8 cellular contexts compared by ENCODE assay signal in the genomic region with DNA sequence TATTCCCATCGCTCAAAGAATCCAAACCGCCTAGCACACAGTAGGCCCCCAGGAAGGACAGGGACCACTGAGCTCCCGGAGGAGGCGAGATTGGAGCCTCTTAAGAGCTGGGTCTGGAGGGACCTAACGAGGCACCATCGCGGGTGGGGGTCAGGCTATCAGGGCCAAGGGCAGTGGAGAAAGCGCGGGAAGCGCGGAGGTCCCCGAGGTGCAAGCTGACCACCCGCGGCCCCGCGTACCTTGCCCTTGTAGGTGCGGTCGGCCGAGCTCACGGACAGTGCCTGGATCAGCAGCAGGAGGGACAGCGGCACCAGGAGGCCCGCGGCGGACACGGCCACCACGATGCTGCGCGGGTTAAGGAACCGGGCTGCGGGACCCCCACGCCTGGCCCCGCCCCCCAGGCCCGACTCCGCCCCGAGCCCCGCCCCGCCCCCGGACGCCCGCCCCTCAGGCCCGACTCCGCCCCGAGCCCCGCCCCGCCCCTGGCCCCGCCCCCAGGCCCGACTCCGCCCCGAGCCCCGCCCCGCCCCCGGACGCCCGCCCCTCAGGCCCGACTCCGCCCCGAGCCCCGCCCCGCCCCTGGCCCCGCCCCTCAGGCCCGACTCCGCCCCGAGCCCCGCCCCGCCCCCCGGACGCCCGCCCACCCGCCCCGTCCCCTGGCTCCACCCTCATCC. TPM values are rescaled to one million over a fixed set of nuclear protein-coding genes. Genes with fewer than 3 reads are reported as not detected.
A peak's percentile ranks its signal among the peaks of the same experiment; 100 is the strongest.
DNase-seq lines count a peak whose midpoint lies in the region; ATAC-seq and TF ChIP-seq lines count a peak whose summit lies in the region.

No MANE protein-coding gene starts in this region.

- H2AFZ ChIP-seq in mesenchymal stem cell (ENCODE audit: low read depth, low read length) = peak overlapping the region; percentile 90

- H2BK15ac ChIP-seq in mesenchymal stem cell (ENCODE audit: low read depth, poor library complexity, severe bottlenecking) = no peak overlapping the region

- TF ChIP-seq CTCF in AG04450 (IDR thresholded peaks at IDR 0.05; ENCODE audit: low read depth, low read length) = no peak

- peak overlapping the region; percentile 50 for H3K4me3 ChIP-seq in AG04450 (ENCODE audit: low read depth, low read length)
- H3K4me3 ChIP-seq in mesenchymal stem cell (ENCODE audit: insufficient read depth in 1 of 2, low read depth in 1 of 2, low read length in 2 of 2) = peak overlapping the region; percentile 52 to 58

- H3K27ac ChIP-seq in AG04450 (ENCODE audit: low read depth, low read length) = no peak overlapping the region
- no peak overlapping the region for H3K27ac ChIP-seq in mesenchymal stem cell (ENCODE audit: low read length, poor library complexity, severe bottlenecking)

- peak overlapping the region in 1 of 2 experiments; percentile 79 for H3K18ac ChIP-seq in mesenchymal stem cell (ENCODE audit: low read depth in 1 of 2, low read length in 2 of 2)

- no peak overlapping the region for H4K91ac ChIP-seq in mesenchymal stem cell (ENCODE audit: low read length)

- no peak overlapping the region for H2BK120ac ChIP-seq in mesenchymal stem cell (ENCODE audit: low read depth, low read length)

- no peaks in the 10 kb centered on the region for H3K79me1 ChIP-seq in mesenchymal stem cell (replicated peaks; ENCODE audit: low read length, poor library complexity, severe bottlenecking)

- POLR2A ChIA-PET in AG04450 (lab: Yijun Ruan, JAX) = no interaction called here

- peaks cover 12% of the 10 kb centered on the region for H3K4me1 ChIP-seq in mesenchymal stem cell (ENCODE audit: control insufficient read depth, insufficient read depth, low read depth, low read length)

- H3K27me3 Mint-ChIP-seq in central memory CD8-positive, alpha-beta T cell = no peaks in the 10 kb centered on the region

- H3K27me3 ChIP-seq in AG04450 (ENCODE audit: control insufficient read depth, insufficient read depth, low read length) (peaks cover 13% of the 10 kb centered on the region), mesenchymal stem cell (ENCODE audit: control insufficient read depth in 1 of 2, insufficient read depth in 1 of 2, low read length in 2 of 2) (peaks cover 5 to 39% of the 10 kb centered on the region in 2 experiments)

- 41% methylated on average over 20 of the region's 70 CpGs for WGBS in mesenchymal stem cell

- no peak overlapping the region for H3K23ac ChIP-seq in mesenchymal stem cell (ENCODE audit: low read length in 2 of 2)

- H3K9me3 Mint-ChIP-seq in central memory CD8-positive, alpha-beta T cell = no peaks in the 10 kb centered on the region

- CTCF ChIA-PET in AG04450 (lab: Charles Lee) = interaction anchor here (2.0 kb wide), 1 partner anchor 134 kb away, joined by 9 read pairs; no protein-coding TSS in a partner anchor

- ATAC-seq in central memory CD8-positive, alpha-beta T cell (replicated peaks; ENCODE audit: extremely low read depth, poor library complexity, severe bottlenecking) = peak; percentile 10
- ATAC-seq in HG02763 (IDR thresholded peaks at IDR 0.05; ENCODE audit: unreplicated experiment) = no peak
- ATAC-seq in GM21619 (IDR thresholded peaks at IDR 0.05; ENCODE audit: unreplicated experiment) = no peak

- H3K9me3 ChIP-seq in AG04450 (ENCODE audit: control insufficient read depth, insufficient read depth, low read length) (peaks cover 9% of the 10 kb centered on the region; the same call in 1 of the 2 replicates), mesenchymal stem cell (ENCODE audit: control insufficient read depth, low read length) (peaks cover 5% of the 10 kb centered on the region)

- H3K36me3 ChIP-seq in mesenchymal stem cell (ENCODE audit: control insufficient read depth in 1 of 2, insufficient read depth in 2 of 2, low read depth in 1 of 2, low read length in 2 of 2) = no peaks in the 10 kb centered on the region

- no peak overlapping the region for H3K9ac ChIP-seq in mesenchymal stem cell (ENCODE audit: low read length)

- peak overlapping the region; percentile 80 for H3K4me2 ChIP-seq in mesenchymal stem cell (ENCODE audit: low read length, poor library complexity, severe bottlenecking)

- no peak overlapping the region for H3K4ac ChIP-seq in mesenchymal stem cell (ENCODE audit: low read depth in 1 of 2, low read length in 2 of 2)

- H3K4me3 Mint-ChIP-seq in central memory CD8-positive, alpha-beta T cell = peak overlapping the region; percentile 82

- H3K14ac ChIP-seq in mesenchymal stem cell (ENCODE audit: low read length in 2 of 2) = no peak overlapping the region

- DNase-seq in AG04450 (ENCODE audit: low read depth, low spot score) (no peak), NCI-H146 (lab: John Stamatoyannopoulos, UW) (peak; percentile 67), mesenchymal stem cell (no peak), GM19238 (ENCODE audit: insufficient read length, low spot score) (no peak), NK-92 (lab: John Stamatoyannopoulos, UW; ENCODE audit: unreplicated experiment) (no peak)
- no peak for DNase-seq in central memory CD8-positive, alpha-beta T cell (ENCODE audit: low spot score in 2 of 2)

- peaks cover 8% of the 10 kb centered on the region for H3K36me3 Mint-ChIP-seq in central memory CD8-positive, alpha-beta T cell (ENCODE audit: insufficient read depth)

- peak overlapping the region; percentile 57 for H3K27ac Mint-ChIP-seq in central memory CD8-positive, alpha-beta T cell (ENCODE audit: low read depth)

- no peak overlapping the region for H4K8ac ChIP-seq in mesenchymal stem cell (ENCODE audit: low read length)

- H2BK12ac ChIP-seq in mesenchymal stem cell (ENCODE audit: low read length in 2 of 2) = no peak overlapping the region

- H2BK5ac ChIP-seq in mesenchymal stem cell (ENCODE audit: low read depth, low read length, poor library complexity, severe bottlenecking) = no peak overlapping the region

- no peak overlapping the region for H2AK5ac ChIP-seq in mesenchymal stem cell (ENCODE audit: low read length, severe bottlenecking)

- H3K4me1 Mint-ChIP-seq in central memory CD8-positive, alpha-beta T cell = peaks cover 18% of the 10 kb centered on the region

RNA-seq across cellular contexts. Expression of a gene that starts 3.9 kb away (rescaled TPM):
- not detected in 2 replicates for polyA plus RNA-seq in AG04450 (2011; rRNA removed)
- not detected in 2 replicates for polyA minus RNA-seq in AG04450 (2011; rRNA and poly(A)+ RNA removed)
- not detected for polyA plus RNA-seq in mesenchymal stem cell (2013, experiment 1 of 2)
- not detected for polyA plus RNA-seq in mesenchymal stem cell (2013, experiment 2 of 2)

RNA-seq across cellular contexts. Expression of a gene that starts 9.0 kb away (rescaled TPM):
- polyA plus RNA-seq in AG04450 (2011; rRNA removed) = not detected in 2 replicates
- not detected in 2 replicates for polyA minus RNA-seq in AG04450 (2011; rRNA and poly(A)+ RNA removed)
- not detected for polyA plus RNA-seq in mesenchymal stem cell (2013, experiment 1 of 2)
- polyA plus RNA-seq in mesenchymal stem cell (2013, experiment 2 of 2) = not detected
